ENCODE assay signal across 2 cellular contexts in genomic region chr5:150758534-150759333, GRCh38.
TF ChIP-seq lines count a peak whose summit lies in the region.

TSS of gene DCTN4 (minus strand) at chr5:150759017. CDS start at chr5:150758993, 24 bp downstream.

TF ChIP-seq in HCT116, 20 proteins besides CTCF, POLR2A, EP300 and RAD21 (continued from another document):
- TF ChIP-seq YY1 (IDR thresholded peaks at IDR 0.05; ENCODE audit: extremely low read depth, insufficient replicate concordance, low read depth, low read length) = peak; percentile 95
- no peak for TF ChIP-seq JUND (IDR thresholded peaks at IDR 0.05)
- TF ChIP-seq, protein P1, sequence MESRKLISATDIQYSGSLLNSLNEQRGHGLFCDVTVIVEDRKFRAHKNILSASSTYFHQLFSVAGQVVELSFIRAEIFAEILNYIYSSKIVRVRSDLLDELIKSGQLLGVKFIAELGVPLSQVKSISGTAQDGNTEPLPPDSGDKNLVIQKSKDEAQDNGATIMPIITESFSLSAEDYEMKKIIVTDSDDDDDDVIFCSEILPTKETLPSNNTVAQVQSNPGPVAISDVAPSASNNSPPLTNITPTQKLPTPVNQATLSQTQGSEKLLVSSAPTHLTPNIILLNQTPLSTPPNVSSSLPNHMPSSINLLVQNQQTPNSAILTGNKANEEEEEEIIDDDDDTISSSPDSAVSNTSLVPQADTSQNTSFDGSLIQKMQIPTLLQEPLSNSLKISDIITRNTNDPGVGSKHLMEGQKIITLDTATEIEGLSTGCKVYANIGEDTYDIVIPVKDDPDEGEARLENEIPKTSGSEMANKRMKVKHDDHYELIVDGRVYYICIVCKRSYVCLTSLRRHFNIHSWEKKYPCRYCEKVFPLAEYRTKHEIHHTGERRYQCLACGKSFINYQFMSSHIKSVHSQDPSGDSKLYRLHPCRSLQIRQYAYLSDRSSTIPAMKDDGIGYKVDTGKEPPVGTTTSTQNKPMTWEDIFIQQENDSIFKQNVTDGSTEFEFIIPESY (IDR thresholded peaks at IDR 0.05; ENCODE audit: extremely low read depth, insufficient replicate concordance, low read length) = no peak
- peak; percentile 54; the same call in 1 of the 2 replicates for TF ChIP-seq CBX3 (IDR thresholded peaks at IDR 0.05; ENCODE audit: low read depth)
- TF ChIP-seq ZFX (IDR thresholded peaks at IDR 0.05) = peak; percentile 24; the same call in 1 of the 2 replicates
- no peak for TF ChIP-seq REST (IDR thresholded peaks at IDR 0.05; ENCODE audit: low read depth)
- no peak for TF ChIP-seq EGR1 (IDR thresholded peaks at IDR 0.05; ENCODE audit: low read depth)
- peak; percentile 99 for TF ChIP-seq SP1 (IDR thresholded peaks at IDR 0.05; ENCODE audit: low read depth)
- TF ChIP-seq EZH2phosphoT487 (IDR thresholded peaks at IDR 0.05; ENCODE audit: borderline replicate concordance) = no peak
TF ChIP-seq in HCT116: peak in this region for 8.

TF ChIP-seq in neural cell, 6 proteins besides CTCF, POLR2A, EP300 and RAD21 (continued from another document):
- TF ChIP-seq MXI1 (conservative IDR thresholded peaks at IDR 0.05; ENCODE audit: poor library complexity, severe bottlenecking) = peak; percentile 70
- TF ChIP-seq POLR2AphosphoS5 (IDR thresholded peaks at IDR 0.05) = peak; percentile 97
- TF ChIP-seq SMC3 (conservative IDR thresholded peaks at IDR 0.05; ENCODE audit: poor library complexity) = peak; percentile 36
